ENCODE assay signal across 8 cellular contexts in the genomic region with DNA sequence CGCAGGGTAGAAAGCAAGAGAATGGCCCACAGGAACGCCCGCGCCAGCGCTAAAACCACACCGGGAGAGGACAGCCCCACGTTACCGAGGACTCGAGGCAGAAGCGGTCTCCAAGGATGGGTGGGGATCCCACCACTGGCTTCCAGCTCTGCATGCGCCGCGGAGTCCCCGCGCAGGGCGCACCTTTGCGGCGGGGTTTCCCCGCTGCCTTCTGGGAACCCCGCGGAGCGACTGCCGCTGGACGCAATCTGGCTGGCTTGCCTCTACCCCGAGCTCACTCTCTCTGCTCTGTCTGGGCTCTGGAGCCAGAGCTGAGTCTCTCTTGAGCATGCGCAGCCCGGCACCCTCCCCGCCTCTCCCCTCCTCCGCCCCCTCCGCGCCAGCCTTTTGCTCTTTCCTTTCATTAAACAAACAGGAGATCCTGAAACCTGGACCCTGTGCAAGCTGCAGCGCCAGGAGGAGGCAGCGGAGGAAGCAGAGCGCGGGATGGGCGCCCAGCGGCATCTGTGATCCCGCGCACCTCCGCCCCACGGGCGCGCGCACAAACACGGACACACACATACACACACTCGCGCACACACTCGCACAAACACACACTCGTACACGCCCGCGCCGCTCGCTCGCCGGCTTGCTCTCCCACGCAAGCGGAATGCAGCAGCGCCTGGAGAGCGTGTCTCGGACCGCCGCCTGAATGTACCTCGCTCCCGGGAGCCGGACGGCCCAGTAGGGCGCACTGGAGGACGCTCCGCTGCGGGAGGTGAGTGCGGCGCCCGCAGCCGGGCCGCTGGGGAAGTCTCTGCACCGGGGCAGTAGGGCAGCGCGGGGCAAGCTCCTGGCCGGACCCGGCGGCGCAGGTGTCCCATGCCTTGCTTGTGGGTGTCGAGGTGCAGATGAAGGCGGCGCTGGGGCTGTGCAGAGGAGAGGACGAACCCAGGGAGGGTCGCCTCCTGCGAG. TPM values are rescaled to one million over a fixed set of nuclear protein-coding genes. Genes with fewer than 3 reads are reported as not detected.
A peak's percentile ranks its signal among the peaks of the same experiment; 100 is the strongest.
DNase-seq lines count a peak whose midpoint lies in the region; ATAC-seq and TF ChIP-seq lines count a peak whose summit lies in the region.

Gene PLPPR1 (plus strand): TSS at position 382 of the 954 bp plus-strand sequence.

- TF ChIP-seq CTCF in GM06990 (IDR thresholded peaks at IDR 0.05; ENCODE audit: insufficient read depth, low read length, poor library complexity, severe bottlenecking) (no peak), astrocyte of the spinal cord (IDR thresholded peaks at IDR 0.05; ENCODE audit: low read depth, low read length) (peak; percentile 4)

- peak; percentile 9 for DNase-seq in GM06990 (ENCODE audit: extremely low read depth, insufficient read length)
- peak; percentile 6 for DNase-seq in NCI-H2196 treated with DMSO at 0.1 percent for 48 hours (lab: John Stamatoyannopoulos, UW; ENCODE audit: unreplicated experiment)
- peak; percentile 33 for DNase-seq in astrocyte of the spinal cord (ENCODE audit: low read depth, low spot score)
- DNase-seq in iPS-NIHi7 (ENCODE audit: extremely low spot score): peak; percentile 90

- in situ Hi-C loops in astrocyte of the spinal cord (cut with HindIII; ENCODE audit: low sequenced_read_pairs): no loop called here

- H3K27me3 ChIP-seq in GM06990 (replicated peaks; ENCODE audit: control insufficient read depth, insufficient read depth, low read length) (peaks cover 1% of the 10 kb centered on the region; the same call in 1 of the 2 replicates), skeletal muscle satellite cell (ENCODE audit: control insufficient read depth, insufficient read depth, low read length) (peaks cover 46% of the 10 kb centered on the region)

- H3K4me2 ChIP-seq in skeletal muscle satellite cell (ENCODE audit: low read length): peak within 1 kb of the TSS; percentile 96

- no peak for ATAC-seq in HG02678 (IDR thresholded peaks at IDR 0.05; ENCODE audit: unreplicated experiment)
- no peak for ATAC-seq in GM21528 (IDR thresholded peaks at IDR 0.05; ENCODE audit: low FRiP score, unreplicated experiment)
- ATAC-seq in HG02870 (IDR thresholded peaks at IDR 0.05; ENCODE audit: unreplicated experiment): no peak

- peaks cover 6% of the 10 kb centered on the region for H3K4me1 ChIP-seq in skeletal muscle satellite cell (ENCODE audit: control insufficient read depth, insufficient read depth, low read length)

- H3K36me3 ChIP-seq in GM06990 (ENCODE audit: control insufficient read depth, insufficient read depth, low read length): no peaks in the 10 kb centered on the region
- H3K36me3 ChIP-seq in skeletal muscle satellite cell (ENCODE audit: insufficient read depth, low read length): no peaks in the 10 kb centered on the region

- no peaks in the 10 kb centered on the region for H3K9me3 ChIP-seq in skeletal muscle satellite cell (replicated peaks; ENCODE audit: low read length)

- H3K4me3 ChIP-seq in GM06990 (replicated peaks; ENCODE audit: low read depth, low read length) (no peak within 1 kb of the TSS), astrocyte of the spinal cord (ENCODE audit: low read depth, low read length) (peak within 1 kb of the TSS; percentile 46), skeletal muscle satellite cell (ENCODE audit: low read length) (peak within 1 kb of the TSS; percentile 78)

- H3K9ac ChIP-seq in skeletal muscle satellite cell (ENCODE audit: low read depth, low read length): no peak within 1 kb of the TSS

RNA-seq across cellular contexts. Expression of gene PLPPR1, which starts in this region (rescaled TPM):
- not detected in 2 replicates for total RNA-seq in skeletal muscle satellite cell (2012; rRNA removed)

Comparison
In these comparisons a context has a peak if more than half of its experiments do, and no peak if none do; other contexts are left out.
1. DNase-seq: peak in every context shown above with its lines; median percentile 90 in iPS-NIHi7; 33 in astrocyte of the spinal cord; 9 in GM06990; 6 in NCI-H2196 treated with DMSO at 0.1 percent for 48 hours.